8 cellular contexts compared by ENCODE assay signal in the genomic region with DNA sequence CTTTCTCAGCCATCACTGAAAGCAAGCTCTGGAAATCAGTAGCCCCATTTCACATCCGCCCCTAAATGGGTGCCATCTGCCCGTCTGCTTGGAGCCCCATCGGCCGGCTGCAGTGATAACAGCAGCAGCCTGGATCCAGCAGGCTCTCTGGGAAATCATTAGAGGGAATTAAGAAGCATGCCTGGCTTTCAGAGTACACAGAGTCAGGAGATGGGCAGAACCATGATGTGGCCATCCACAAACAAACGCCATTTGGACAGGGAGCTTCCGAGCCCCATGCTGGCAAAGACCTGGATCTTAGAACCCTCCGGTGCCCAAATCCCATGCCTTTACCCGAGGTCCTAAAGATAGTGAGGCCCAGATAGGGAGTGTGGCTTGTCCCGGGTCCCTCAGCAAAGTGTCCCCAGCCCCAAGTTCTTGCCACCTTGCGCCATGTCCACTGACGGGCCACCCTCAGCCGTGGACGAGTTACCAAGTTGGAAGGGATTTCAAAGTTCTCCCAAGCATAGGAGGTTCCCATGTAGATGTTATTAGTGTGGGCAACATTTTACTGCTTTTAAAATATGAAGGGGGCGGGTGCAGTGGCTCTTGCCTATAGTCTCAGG. TPM values are rescaled to one million over a fixed set of nuclear protein-coding genes. Genes with fewer than 3 reads are reported as not detected.
DNase-seq lines count a peak whose midpoint lies in the region; ATAC-seq lines count a peak whose summit lies in the region.

No MANE protein-coding gene starts in this region.

- H3K4me1 ChIP-seq in thymus (ENCODE audit: control insufficient read depth, insufficient read depth, low read length), result peaks cover 24% of the 10 kb centered on the region

- peak overlapping the region; percentile 82 for H3K4me3 ChIP-seq in thymus (ENCODE audit: low read length)

- no peak overlapping the region for H3K27ac ChIP-seq in thymus (ENCODE audit: low read depth)

- no peak for DNase-seq in activated CD4-positive, alpha-beta T cell treated with anti-CD3 and anti-CD28 coated beads, Interleukin-2, amount 10 ng/mL, durations not matched to agents 7 days and 5 days
- no peak for DNase-seq in activated CD4-positive, alpha-beta T cell treated with anti-CD3 and anti-CD28 coated beads for 4 hours
- no peak for DNase-seq in activated naive CD8-positive, alpha-beta T cell treated with anti-CD3 and anti-CD28 coated beads, Interleukin-2, amount 50 U/mL, for 24 hours
- DNase-seq in left kidney (ENCODE audit: low read depth, low spot score), result peak; percentile 27

- POLR2A ChIA-PET in activated CD4-positive, alpha-beta T cell treated with anti-CD3 and anti-CD28 coated beads, Interleukin-2, amount 10 ng/mL, durations not matched to agents 7 days and 5 days (lab: Charles Lee), result no interaction called here

- H3K4me1 Mint-ChIP-seq in activated CD4-positive, alpha-beta T cell treated with anti-CD3 and anti-CD28 coated beads, Interleukin-2, amount 10 ng/mL, durations not matched to agents 7 days and 5 days, result peaks cover 35% of the 10 kb centered on the region
- peaks cover 29% of the 10 kb centered on the region for H3K4me1 Mint-ChIP-seq in activated naive CD8-positive, alpha-beta T cell treated with anti-CD3 and anti-CD28 coated beads, Interleukin-2, amount 50 U/mL, for 24 hours

- H3K36me3 ChIP-seq in thymus (ENCODE audit: control insufficient read depth, insufficient read depth), result no peaks in the 10 kb centered on the region

- peaks cover 25% of the 10 kb centered on the region for H3K36me3 Mint-ChIP-seq in activated CD4-positive, alpha-beta T cell treated with anti-CD3 and anti-CD28 coated beads, Interleukin-2, amount 10 ng/mL, durations not matched to agents 7 days and 5 days (ENCODE audit: low read depth)
- H3K36me3 Mint-ChIP-seq in activated naive CD8-positive, alpha-beta T cell treated with anti-CD3 and anti-CD28 coated beads, Interleukin-2, amount 50 U/mL, for 24 hours (ENCODE audit: low read depth), result peaks cover 8% of the 10 kb centered on the region

- H3K9me3 ChIP-seq in thymus (ENCODE audit: control insufficient read depth), result no peaks in the 10 kb centered on the region

- peak overlapping the region; percentile 96 for H3K27ac Mint-ChIP-seq in activated CD4-positive, alpha-beta T cell treated with anti-CD3 and anti-CD28 coated beads, Interleukin-2, amount 10 ng/mL, durations not matched to agents 7 days and 5 days
- peak overlapping the region; percentile 87 for H3K27ac Mint-ChIP-seq in activated naive CD8-positive, alpha-beta T cell treated with anti-CD3 and anti-CD28 coated beads, Interleukin-2, amount 50 U/mL, for 24 hours

- CTCF ChIA-PET in activated CD4-positive, alpha-beta T cell treated with anti-CD3 and anti-CD28 coated beads, Interleukin-2, amount 10 ng/mL, durations not matched to agents 7 days and 5 days (lab: Charles Lee), result interaction anchor here (1.0 to 1.8 kb wide), 6 partner anchors 8 to 29 kb away, joined by 3 to 9 read pairs (median 4); no protein-coding TSS in a partner anchor

- peaks cover 2% of the 10 kb centered on the region for H3K27me3 Mint-ChIP-seq in activated CD4-positive, alpha-beta T cell treated with anti-CD3 and anti-CD28 coated beads, Interleukin-2, amount 10 ng/mL, durations not matched to agents 7 days and 5 days
- H3K27me3 Mint-ChIP-seq in activated naive CD8-positive, alpha-beta T cell treated with anti-CD3 and anti-CD28 coated beads, Interleukin-2, amount 50 U/mL, for 24 hours, result no peaks in the 10 kb centered on the region

- ATAC-seq in activated naive CD8-positive, alpha-beta T cell treated with anti-CD3 and anti-CD28 coated beads, Interleukin-2, amount 50 U/mL, for 24 hours, result no peak
- ATAC-seq in GM21717 (IDR thresholded peaks at IDR 0.05; ENCODE audit: unreplicated experiment) (no peak), HG03460 (IDR thresholded peaks at IDR 0.05; ENCODE audit: unreplicated experiment) (no peak), GM19397 (IDR thresholded peaks at IDR 0.05; ENCODE audit: unreplicated experiment) (no peak)

- no peaks in the 10 kb centered on the region for H3K27me3 ChIP-seq in thymus (ENCODE audit: control insufficient read depth, insufficient read depth)

- H3K9me3 Mint-ChIP-seq in activated CD4-positive, alpha-beta T cell treated with anti-CD3 and anti-CD28 coated beads, Interleukin-2, amount 10 ng/mL, durations not matched to agents 7 days and 5 days, result no peaks in the 10 kb centered on the region
- H3K9me3 Mint-ChIP-seq in activated naive CD8-positive, alpha-beta T cell treated with anti-CD3 and anti-CD28 coated beads, Interleukin-2, amount 50 U/mL, for 24 hours, result no peaks in the 10 kb centered on the region

- peak overlapping the region; percentile 92 for H3K4me3 Mint-ChIP-seq in activated CD4-positive, alpha-beta T cell treated with anti-CD3 and anti-CD28 coated beads, Interleukin-2, amount 10 ng/mL, durations not matched to agents 7 days and 5 days
- H3K4me3 Mint-ChIP-seq in activated naive CD8-positive, alpha-beta T cell treated with anti-CD3 and anti-CD28 coated beads, Interleukin-2, amount 50 U/mL, for 24 hours, result peak overlapping the region; percentile 78

- 95% methylated on average over 14 of the region's 14 CpGs for whole genome bisulfite sequencing in thymus

RNA-seq across cellular contexts. Expression of a gene that starts 1.0 kb away (rescaled TPM):
- 100 to 1,000 TPM; 133 to 141 TPM for total RNA-seq in activated CD4-positive, alpha-beta T cell treated with anti-CD3 and anti-CD28 coated beads, Interleukin-2, amount 10 ng/mL, durations not matched to agents 7 days and 5 days
- 95.0 TPM for polyA plus RNA-seq in thymus
